In the genomic region with DNA sequence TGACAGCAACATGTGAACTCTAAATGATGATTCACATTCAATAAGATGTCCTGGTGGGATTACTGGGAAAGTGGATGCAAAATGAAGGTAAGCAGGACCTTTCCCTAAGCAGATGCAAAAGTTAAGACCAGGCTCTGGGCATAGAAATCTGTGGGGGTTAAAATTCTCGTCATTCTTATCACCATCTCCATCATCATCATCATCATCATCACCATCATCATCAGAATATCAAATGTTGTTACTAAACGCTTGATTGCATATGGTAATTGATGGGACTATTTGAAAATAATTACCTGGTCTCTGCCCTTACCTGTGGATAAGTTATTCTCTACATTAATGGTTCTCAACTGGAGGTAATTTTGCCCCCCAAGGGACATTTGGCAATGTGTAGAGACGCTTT, we compare ENCODE assay signal across 37 cellular contexts. TPM values are rescaled to one million over a fixed set of nuclear protein-coding genes. Genes with fewer than 3 reads are reported as not detected.
"Had no signal": no experiment of that assay in that cellular context is flagged by ENCODE, and none has a peak within 500 bp of the region (broad histone marks: within the 10 kb centered on the region; RNA-seq: fewer than 3 reads in every experiment).

No MANE protein-coding gene starts in this region.

- H3K27me3 ChIP-seq: MG63 had no signal

- H3K4me3 ChIP-seq: MG63 had no signal

- H3K36me3 ChIP-seq: MG63 had no signal

- H3K9me3 ChIP-seq: MG63 had no signal

- DNase-seq: Karpas-422, Kasumi-1, MG63, MM.1S, MV-4-11, NCI-H1048, NCI-H1092, NCI-H1092 treated with DMSO at 0.1 percent for 48 hours, NCI-H1105, NCI-H1105 treated with DMSO at 0.1 percent for 48 hours, NCI-H1417, NCI-H1417 treated with DMSO at 0.1 percent for 48 hours, NCI-H1436, NCI-H1436 treated with DMSO at 0.1 percent for 48 hours, NCI-H146, NCI-H1694, NCI-H1694 treated with DMSO at 0.1 percent for 48 hours, NCI-H187, NCI-H187 treated with DMSO at 0.1 percent for 48 hours, NCI-H1930, NCI-H2029, NCI-H2029 treated with DMSO at 0.1 percent for 48 hours, NCI-H2081, NCI-H2081 treated with DMSO at 0.1 percent for 48 hours, NCI-H2107, NCI-H2171, NCI-H2171 treated with DMSO at 0.1 percent for 48 hours, NCI-H2227 treated with DMSO at 0.1 percent for 48 hours, NCI-H226, NCI-H345, NCI-H446, NCI-H446 treated with DMSO at 0.1 percent for 48 hours, NCI-H510A, NCI-H510A treated with DMSO at 0.1 percent for 48 hours, NCI-H524 had no signal

RNA-seq across cellular contexts. Expression of a gene that starts 41.9 kb away (rescaled TPM):
- total RNA-seq: LHCN-M2, MCF 10A had no signal
